In the genomic region with DNA sequence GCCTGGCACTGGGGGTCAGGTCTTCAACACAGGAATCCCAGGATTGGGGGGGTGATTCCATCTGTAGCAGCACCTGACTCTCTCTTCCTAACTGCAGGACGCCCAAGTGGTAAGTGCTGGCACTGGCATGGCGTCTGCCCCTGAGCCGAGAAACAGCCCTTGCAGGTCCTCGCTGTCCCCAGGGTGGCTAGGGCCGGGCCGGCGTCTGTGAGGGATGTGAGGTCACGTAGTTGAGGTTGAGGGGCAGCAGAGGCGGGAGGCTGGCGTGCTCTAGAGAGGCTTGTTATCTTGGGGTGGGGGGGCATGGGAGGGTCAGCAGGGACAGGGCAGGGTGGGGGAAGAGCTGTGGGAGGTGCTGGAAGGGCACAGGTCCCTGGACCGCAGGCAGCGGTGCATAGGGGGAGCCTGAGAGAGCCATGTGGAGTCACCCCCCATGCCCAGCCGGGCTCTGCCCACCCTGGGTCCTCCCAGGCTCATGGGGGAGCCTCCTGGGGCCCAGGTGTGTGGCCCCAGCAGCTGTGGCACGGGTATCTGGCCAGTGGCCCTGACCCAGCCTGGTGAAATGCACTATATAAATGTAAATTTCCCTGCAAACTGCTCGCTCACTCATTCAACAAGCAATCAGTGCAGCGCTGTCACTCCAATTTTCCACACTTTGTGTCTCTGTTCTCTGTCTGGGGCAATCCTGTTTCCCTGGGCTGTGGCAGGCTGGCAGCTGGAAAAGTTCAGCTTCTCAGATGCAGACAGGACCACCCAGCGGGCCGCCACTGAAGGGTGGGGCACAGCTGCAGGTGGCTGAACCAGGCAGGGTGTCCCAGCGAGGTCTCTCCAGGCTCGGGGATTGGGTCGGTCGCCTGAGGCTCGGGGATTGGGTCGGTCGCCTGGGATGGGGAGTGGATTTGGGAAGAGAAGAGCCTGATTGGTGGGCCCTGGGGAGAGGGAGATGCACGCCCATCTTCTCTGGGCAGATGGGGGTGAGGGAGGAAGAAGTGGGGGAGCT, we compare ENCODE assay signal across 17 cellular contexts.
DNase-seq lines count a peak whose midpoint lies in the region; ATAC-seq and TF ChIP-seq lines count a peak whose summit lies in the region.
"Had no signal": no experiment of that assay in that cellular context is flagged by ENCODE, and none has a peak within 500 bp of the region (broad histone marks: within the 10 kb centered on the region; RNA-seq: fewer than 3 reads in every experiment).

No MANE protein-coding gene starts in this region.

- H3K9me3 ChIP-seq in right atrium auricular region = no peaks in the 10 kb centered on the region
- no peaks in the 10 kb centered on the region for H3K9me3 ChIP-seq in T-helper 17 cell (ENCODE audit: control insufficient read depth, low read length, poor library complexity, severe bottlenecking)
- no peaks in the 10 kb centered on the region for H3K9me3 ChIP-seq in endodermal cell (ENCODE audit: control insufficient read depth, low read length)
- H3K9me3 ChIP-seq in osteoblast (ENCODE audit: low read depth, low read length) = no peaks in the 10 kb centered on the region

- TF ChIP-seq CTCF in right atrium auricular region (IDR thresholded peaks at IDR 0.05) (no peak), endodermal cell (conservative IDR thresholded peaks at IDR 0.05) (no peak), osteoblast (IDR thresholded peaks at IDR 0.05; ENCODE audit: extremely low read depth, low read depth, low read length) (no peak)

- H3K27me3 Mint-ChIP-seq in T-helper 17 cell (peaks cover 20% of the 10 kb centered on the region), endodermal cell (ENCODE audit: insufficient read depth) (peaks cover 2% of the 10 kb centered on the region)

- H3K36me3 ChIP-seq in right atrium auricular region = no peaks in the 10 kb centered on the region
- no peaks in the 10 kb centered on the region for H3K36me3 ChIP-seq in endodermal cell (ENCODE audit: control insufficient read depth, insufficient read depth, low read length)
- H3K36me3 ChIP-seq in osteoblast (ENCODE audit: insufficient read depth, low read length) = no peaks in the 10 kb centered on the region

- H3K4me3 ChIP-seq in right atrium auricular region (no peak overlapping the region), endodermal cell (ENCODE audit: low read length) (no peak overlapping the region), osteoblast (ENCODE audit: insufficient read depth, low read length) (no peak overlapping the region)

- H3K36me3 Mint-ChIP-seq in T-helper 17 cell (ENCODE audit: low read depth) = peaks cover 2% of the 10 kb centered on the region
- no peaks in the 10 kb centered on the region for H3K36me3 Mint-ChIP-seq in endodermal cell (ENCODE audit: low read depth)
- H3K36me3 Mint-ChIP-seq: CD4-positive, CD25-positive, alpha-beta regulatory T cell had no signal

- H2AFZ ChIP-seq in osteoblast (ENCODE audit: low read length) = no peak overlapping the region

- no peaks in the 10 kb centered on the region for H4K20me1 ChIP-seq in osteoblast (ENCODE audit: insufficient read depth, low read length)

- H3K4me1 ChIP-seq in right atrium auricular region (peaks cover 0 to 9% of the 10 kb centered on the region in 2 donors), endodermal cell (ENCODE audit: control insufficient read depth, insufficient read depth, low read length) (no peaks in the 10 kb centered on the region), osteoblast (ENCODE audit: insufficient read depth, low read length) (no peaks in the 10 kb centered on the region)

- no peaks in the 10 kb centered on the region for H3K79me2 ChIP-seq in osteoblast (ENCODE audit: insufficient read depth, low read length)

- no peak overlapping the region for H3K4me2 ChIP-seq in osteoblast (ENCODE audit: insufficient read depth, low read length)

- DNase-seq in Right ventricle myocardium inferior (ENCODE audit: missing footprints) = peak; percentile 27
- DNase-seq in right atrium auricular region (ENCODE audit: low spot score) = no peak
- peak in 2 of 3 donors; percentile 4 to 8 for DNase-seq in T-helper 17 cell
- peak; percentile 50 for DNase-seq in endodermal cell
- peak; percentile 64 for DNase-seq in osteoblast (ENCODE audit: insufficient read length, low spot score, missing footprints)
- no peak for DNase-seq in NCI-H1694 treated with DMSO at 0.1 percent for 48 hours (lab: John Stamatoyannopoulos, UW)
- no peak for DNase-seq in NCI-H1436 treated with DMSO at 0.1 percent for 48 hours (lab: John Stamatoyannopoulos, UW)
- DNase-seq: CD4-positive, CD25-positive, alpha-beta regulatory T cell; DMS53; HFFc6; NCI-H1092; NCI-H1694; NCI-H2107; NCI-H2227 treated with DMSO at 0.1 percent for 48 hours; NCI-H524; SHP77 had no signal

- H3K9ac ChIP-seq in endodermal cell (ENCODE audit: extremely low read depth, low read length, poor library complexity, severe bottlenecking) = no peak overlapping the region

- intact Hi-C loops in Right ventricle myocardium inferior (cut with DNase I) = no loop called here

- WGBS in endodermal cell (ENCODE audit: insufficient coverage in 1 of 2, insufficient read length in 1 of 2), 2 experiments = 85 to 87% methylated on average over 12 to 26 of the region's 26 CpGs

- no peaks in the 10 kb centered on the region for H3K9me3 Mint-ChIP-seq in endodermal cell
- H3K9me3 Mint-ChIP-seq: CD4-positive, CD25-positive, alpha-beta regulatory T cell; HFFc6 had no signal

- ATAC-seq in Right ventricle myocardium inferior = no peak
- ATAC-seq in T-helper 17 cell = no peak
- ATAC-seq in HG02642 (IDR thresholded peaks at IDR 0.05; ENCODE audit: poor library complexity, unreplicated experiment) = no peak

- H3K4me3 Mint-ChIP-seq in T-helper 17 cell (no peak overlapping the region), endodermal cell (no peak overlapping the region)
- H3K4me3 Mint-ChIP-seq: CD4-positive, CD25-positive, alpha-beta regulatory T cell; HFFc6 had no signal

- H3K4me1 Mint-ChIP-seq in T-helper 17 cell = peaks cover 3% of the 10 kb centered on the region
- no peaks in the 10 kb centered on the region for H3K4me1 Mint-ChIP-seq in endodermal cell

- H3K27ac ChIP-seq in right atrium auricular region = no peak overlapping the region
- no peak overlapping the region for H3K27ac ChIP-seq in endodermal cell (ENCODE audit: low read depth, low read length)
- H3K27ac ChIP-seq in osteoblast (ENCODE audit: low read depth, low read length) = no peak overlapping the region

- H3K27ac Mint-ChIP-seq in T-helper 17 cell (peak overlapping the region; percentile 16), endodermal cell (no peak overlapping the region)
- H3K27ac Mint-ChIP-seq: CD4-positive, CD25-positive, alpha-beta regulatory T cell; HFFc6 had no signal

- H3K27me3 ChIP-seq in right atrium auricular region = no peaks in the 10 kb centered on the region
- peaks cover 6% of the 10 kb centered on the region for H3K27me3 ChIP-seq in endodermal cell (ENCODE audit: control insufficient read depth, insufficient read depth, low read length, poor library complexity, severe bottlenecking)
- peaks cover 7% of the 10 kb centered on the region for H3K27me3 ChIP-seq in osteoblast (ENCODE audit: insufficient read depth, low read length)

Comparison
In these comparisons a context has a peak if more than half of its experiments do, and no peak if none do; other contexts are left out.
1. DNase-seq: peak in Right ventricle myocardium inferior (single experiment), T-helper 17 cell (2 of 3), endodermal cell (single experiment) and osteoblast (single experiment); none in right atrium auricular region (single experiment), NCI-H1694 treated with DMSO at 0.1 percent for 48 hours (single experiment) and NCI-H1436 treated with DMSO at 0.1 percent for 48 hours (single experiment).